In the genomic region with DNA sequence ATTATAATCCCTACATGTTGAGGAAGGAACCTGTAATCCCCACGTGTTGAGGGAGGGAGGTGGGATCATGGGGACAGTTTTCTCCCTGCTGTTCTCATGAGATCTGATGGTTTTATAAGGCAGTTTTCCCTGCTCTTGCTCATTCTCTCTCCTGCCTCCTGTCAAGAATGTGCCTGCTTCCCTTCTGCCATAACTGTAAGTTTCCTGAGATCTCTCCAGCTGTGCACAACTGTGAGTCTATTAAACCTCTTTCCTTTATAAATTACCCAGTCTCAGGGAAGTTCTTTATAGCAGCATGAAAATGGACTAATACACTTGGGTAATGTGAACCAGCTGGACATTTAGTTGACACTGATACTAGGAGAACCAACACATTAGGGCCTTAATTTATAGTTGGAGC, we compare ENCODE assay signal across 19 cellular contexts.
"Had no signal": no experiment of that assay in that cellular context is flagged by ENCODE, and none has a peak within 500 bp of the region (broad histone marks: within the 10 kb centered on the region; RNA-seq: fewer than 3 reads in every experiment).

No MANE protein-coding gene starts in this region.

- H3K27ac ChIP-seq: HL-60, SJSA1, SK-N-MC had no signal

- H3K36me3 ChIP-seq: SJSA1 had no signal

- H3K4me1 ChIP-seq: SJSA1 had no signal

- DNase-seq: KBM-7, NCI-H1092, NCI-H1105 treated with DMSO at 0.1 percent for 48 hours, NCI-H1417 treated with DMSO at 0.1 percent for 48 hours, NCI-H146, NCI-H1694 treated with DMSO at 0.1 percent for 48 hours, NCI-H1930, NCI-H2081, NCI-H2107, NCI-H2227 treated with DMSO at 0.1 percent for 48 hours, NCI-H524, NCI-H526 treated with DMSO at 0.1 percent for 48 hours, NCI-H774, Right ventricle myocardium superior, SIG-M5 had no signal

- H3K27me3 ChIP-seq: SJSA1 had no signal

- ATAC-seq: Panc1 had no signal

- H3K4me3 ChIP-seq: SJSA1, SK-N-MC had no signal

- H3K9me3 ChIP-seq: SJSA1 had no signal
